ENCODE assay signal across 1 cellular context in the genomic region with DNA sequence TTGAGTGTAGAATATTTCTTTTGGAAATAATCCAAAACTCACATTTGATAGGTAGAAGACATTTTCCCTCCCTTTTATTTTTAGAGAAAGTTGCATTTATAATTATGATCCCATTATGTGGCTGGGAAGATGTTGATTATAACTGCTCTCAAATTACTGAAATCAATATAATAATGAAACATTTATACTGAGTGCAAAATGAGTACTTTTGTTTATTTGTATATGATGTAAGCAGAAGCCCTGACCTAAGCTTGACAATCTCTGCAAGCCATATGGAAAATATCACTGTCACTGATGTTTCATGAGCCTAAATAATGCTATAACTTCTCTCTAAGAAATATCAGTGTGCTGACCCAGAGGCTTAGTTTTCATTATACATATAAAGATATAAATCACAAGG.
A peak's percentile ranks its signal among the peaks of the same experiment; 100 is the strongest.
TF ChIP-seq lines count a peak whose summit lies in the region.

No MANE protein-coding gene starts in this region.

TF ChIP-seq in HEK293, 187 proteins besides CTCF, POLR2A, EP300 and RAD21 (continued from another document and continues in another):
- 0 out of 2 replicates have a peak, but pooled peaks have one; percentile 33 for TF ChIP-seq ZBTB7A (tag by site-specific recombination; IDR thresholded peaks at IDR 0.05; ENCODE audit: low read depth)
- TF ChIP-seq ZBTB21 (tag by site-specific recombination; IDR thresholded peaks at IDR 0.05): peak; percentile 53; the same call in 1 of the 2 replicates
- peak; percentile 69 for TF ChIP-seq FEZF1 (tag by site-specific recombination; IDR thresholded peaks at IDR 0.05)
- TF ChIP-seq ZNF76 (tag by site-specific recombination; IDR thresholded peaks at IDR 0.05; ENCODE audit: borderline replicate concordance, low read depth): peak; percentile 54; the same call in 1 of the 2 replicates
- TF ChIP-seq ZBTB17 (tag by site-specific recombination; IDR thresholded peaks at IDR 0.05): peak; percentile 75
- peak; percentile 98 for TF ChIP-seq SP7 (tag by site-specific recombination; IDR thresholded peaks at IDR 0.05)
- TF ChIP-seq OSR2 (tag by site-specific recombination; IDR thresholded peaks at IDR 0.05): peak; percentile 90
- TF ChIP-seq, protein P1, sequence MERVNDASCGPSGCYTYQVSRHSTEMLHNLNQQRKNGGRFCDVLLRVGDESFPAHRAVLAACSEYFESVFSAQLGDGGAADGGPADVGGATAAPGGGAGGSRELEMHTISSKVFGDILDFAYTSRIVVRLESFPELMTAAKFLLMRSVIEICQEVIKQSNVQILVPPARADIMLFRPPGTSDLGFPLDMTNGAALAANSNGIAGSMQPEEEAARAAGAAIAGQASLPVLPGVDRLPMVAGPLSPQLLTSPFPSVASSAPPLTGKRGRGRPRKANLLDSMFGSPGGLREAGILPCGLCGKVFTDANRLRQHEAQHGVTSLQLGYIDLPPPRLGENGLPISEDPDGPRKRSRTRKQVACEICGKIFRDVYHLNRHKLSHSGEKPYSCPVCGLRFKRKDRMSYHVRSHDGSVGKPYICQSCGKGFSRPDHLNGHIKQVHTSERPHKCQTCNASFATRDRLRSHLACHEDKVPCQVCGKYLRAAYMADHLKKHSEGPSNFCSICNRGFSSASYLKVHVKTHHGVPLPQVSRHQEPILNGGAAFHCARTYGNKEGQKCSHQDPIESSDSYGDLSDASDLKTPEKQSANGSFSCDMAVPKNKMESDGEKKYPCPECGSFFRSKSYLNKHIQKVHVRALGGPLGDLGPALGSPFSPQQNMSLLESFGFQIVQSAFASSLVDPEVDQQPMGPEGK (tag by site-specific recombination; IDR thresholded peaks at IDR 0.05): no peak
- TF ChIP-seq, protein P2, sequence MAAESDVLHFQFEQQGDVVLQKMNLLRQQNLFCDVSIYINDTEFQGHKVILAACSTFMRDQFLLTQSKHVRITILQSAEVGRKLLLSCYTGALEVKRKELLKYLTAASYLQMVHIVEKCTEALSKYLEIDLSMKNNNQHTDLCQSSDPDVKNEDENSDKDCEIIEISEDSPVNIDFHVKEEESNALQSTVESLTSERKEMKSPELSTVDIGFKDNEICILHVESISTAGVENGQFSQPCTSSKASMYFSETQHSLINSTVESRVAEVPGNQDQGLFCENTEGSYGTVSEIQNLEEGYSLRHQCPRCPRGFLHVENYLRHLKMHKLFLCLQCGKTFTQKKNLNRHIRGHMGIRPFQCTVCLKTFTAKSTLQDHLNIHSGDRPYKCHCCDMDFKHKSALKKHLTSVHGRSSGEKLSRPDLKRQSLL (tag by site-specific recombination; IDR thresholded peaks at IDR 0.05): no peak
- no peak for TF ChIP-seq ZNF792 (tag by site-specific recombination; IDR thresholded peaks at IDR 0.05)
- TF ChIP-seq ZNF843 (tag by site-specific recombination; IDR thresholded peaks at IDR 0.05): peak; percentile 84
- 0 out of 2 replicates have a peak, but pooled peaks have one; percentile 52 for TF ChIP-seq ZNF391 (tag by site-specific recombination; IDR thresholded peaks at IDR 0.05; ENCODE audit: borderline replicate concordance, low read depth)
- TF ChIP-seq, protein P3, sequence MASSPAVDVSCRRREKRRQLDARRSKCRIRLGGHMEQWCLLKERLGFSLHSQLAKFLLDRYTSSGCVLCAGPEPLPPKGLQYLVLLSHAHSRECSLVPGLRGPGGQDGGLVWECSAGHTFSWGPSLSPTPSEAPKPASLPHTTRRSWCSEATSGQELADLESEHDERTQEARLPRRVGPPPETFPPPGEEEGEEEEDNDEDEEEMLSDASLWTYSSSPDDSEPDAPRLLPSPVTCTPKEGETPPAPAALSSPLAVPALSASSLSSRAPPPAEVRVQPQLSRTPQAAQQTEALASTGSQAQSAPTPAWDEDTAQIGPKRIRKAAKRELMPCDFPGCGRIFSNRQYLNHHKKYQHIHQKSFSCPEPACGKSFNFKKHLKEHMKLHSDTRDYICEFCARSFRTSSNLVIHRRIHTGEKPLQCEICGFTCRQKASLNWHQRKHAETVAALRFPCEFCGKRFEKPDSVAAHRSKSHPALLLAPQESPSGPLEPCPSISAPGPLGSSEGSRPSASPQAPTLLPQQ (tag by site-specific recombination; IDR thresholded peaks at IDR 0.05): 0 out of 2 replicates have a peak, but pooled peaks have one; percentile 73
- TF ChIP-seq, protein P4, sequence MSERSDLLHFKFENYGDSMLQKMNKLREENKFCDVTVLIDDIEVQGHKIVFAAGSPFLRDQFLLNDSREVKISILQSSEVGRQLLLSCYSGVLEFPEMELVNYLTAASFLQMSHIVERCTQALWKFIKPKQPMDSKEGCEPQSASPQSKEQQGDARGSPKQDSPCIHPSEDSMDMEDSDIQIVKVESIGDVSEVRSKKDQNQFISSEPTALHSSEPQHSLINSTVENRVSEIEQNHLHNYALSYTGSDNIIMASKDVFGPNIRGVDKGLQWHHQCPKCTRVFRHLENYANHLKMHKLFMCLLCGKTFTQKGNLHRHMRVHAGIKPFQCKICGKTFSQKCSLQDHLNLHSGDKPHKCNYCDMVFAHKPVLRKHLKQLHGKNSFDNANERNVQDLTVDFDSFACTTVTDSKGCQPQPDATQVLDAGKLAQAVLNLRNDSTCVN (tag by site-specific recombination; optimal IDR thresholded peaks at IDR 0.05): no peak
- TF ChIP-seq ZEB2 (tag by site-specific recombination; IDR thresholded peaks at IDR 0.05): peak; percentile 77
- TF ChIP-seq ZNF121 (tag by site-specific recombination; IDR thresholded peaks at IDR 0.05): no peak
- TF ChIP-seq ZNF350 (tag by site-specific recombination; IDR thresholded peaks at IDR 0.05): peak; percentile 8; the same call in 1 of the 2 replicates
- TF ChIP-seq ZBTB8A (tag by site-specific recombination; IDR thresholded peaks at IDR 0.05): 0 out of 2 replicates have a peak, but pooled peaks have one; percentile 21
- no peak for TF ChIP-seq ZNF426 (tag by site-specific recombination; IDR thresholded peaks at IDR 0.05)
- TF ChIP-seq HOXC10 (CRISPR knock-in tag; IDR thresholded peaks at IDR 0.05): no peak
- no peak for TF ChIP-seq ZNF596 (tag by site-specific recombination; IDR thresholded peaks at IDR 0.05)
- peak; percentile 42; the same call in 1 of the 2 replicates for TF ChIP-seq ZNF146 (tag by site-specific recombination; IDR thresholded peaks at IDR 0.05)
- TF ChIP-seq YY1 (tag by site-specific recombination; IDR thresholded peaks at IDR 0.05): no peak
- peak; percentile 93 for TF ChIP-seq ZNF366 (tag by site-specific recombination; conservative IDR thresholded peaks at IDR 0.05)
- no peak for TF ChIP-seq ZNF138 (tag by site-specific recombination; IDR thresholded peaks at IDR 0.05; ENCODE audit: borderline replicate concordance)
- TF ChIP-seq, protein P5, sequence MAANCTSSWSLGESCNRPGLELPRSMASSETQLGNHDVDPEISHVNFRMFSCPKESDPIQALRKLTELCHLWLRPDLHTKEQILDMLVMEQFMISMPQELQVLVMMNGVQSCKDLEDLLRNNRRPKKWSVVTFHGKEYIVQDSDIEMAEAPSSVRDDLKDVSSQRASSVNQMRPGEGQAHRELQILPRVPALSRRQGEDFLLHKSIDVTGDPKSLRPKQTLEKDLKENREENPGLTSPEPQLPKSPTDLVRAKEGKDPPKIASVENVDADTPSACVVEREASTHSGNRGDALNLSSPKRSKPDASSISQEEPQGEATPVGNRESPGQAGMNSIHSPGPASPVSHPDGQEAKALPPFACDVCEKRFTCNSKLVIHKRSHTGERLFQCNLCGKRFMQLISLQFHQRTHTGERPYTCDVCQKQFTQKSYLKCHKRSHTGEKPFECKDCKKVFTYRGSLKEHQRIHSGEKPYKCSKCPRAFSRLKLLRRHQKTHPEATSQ (tag by site-specific recombination; IDR thresholded peaks at IDR 0.05): no peak
- peak; percentile 50; the same call in 1 of the 2 replicates for TF ChIP-seq ZNF394 (tag by site-specific recombination; IDR thresholded peaks at IDR 0.05; ENCODE audit: borderline replicate concordance)
- TF ChIP-seq ZNF174 (tag by site-specific recombination; IDR thresholded peaks at IDR 0.05): no peak
- TF ChIP-seq, protein P6, sequence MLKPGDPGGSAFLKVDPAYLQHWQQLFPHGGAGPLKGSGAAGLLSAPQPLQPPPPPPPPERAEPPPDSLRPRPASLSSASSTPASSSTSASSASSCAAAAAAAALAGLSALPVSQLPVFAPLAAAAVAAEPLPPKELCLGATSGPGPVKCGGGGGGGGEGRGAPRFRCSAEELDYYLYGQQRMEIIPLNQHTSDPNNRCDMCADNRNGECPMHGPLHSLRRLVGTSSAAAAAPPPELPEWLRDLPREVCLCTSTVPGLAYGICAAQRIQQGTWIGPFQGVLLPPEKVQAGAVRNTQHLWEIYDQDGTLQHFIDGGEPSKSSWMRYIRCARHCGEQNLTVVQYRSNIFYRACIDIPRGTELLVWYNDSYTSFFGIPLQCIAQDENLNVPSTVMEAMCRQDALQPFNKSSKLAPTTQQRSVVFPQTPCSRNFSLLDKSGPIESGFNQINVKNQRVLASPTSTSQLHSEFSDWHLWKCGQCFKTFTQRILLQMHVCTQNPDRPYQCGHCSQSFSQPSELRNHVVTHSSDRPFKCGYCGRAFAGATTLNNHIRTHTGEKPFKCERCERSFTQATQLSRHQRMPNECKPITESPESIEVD (tag by site-specific recombination; IDR thresholded peaks at IDR 0.05): peak; percentile 80
- TF ChIP-seq ZNF354C (tag by site-specific recombination; IDR thresholded peaks at IDR 0.05; ENCODE audit: borderline replicate concordance, low read depth): no peak
- TF ChIP-seq ZNF112 (tag by site-specific recombination; IDR thresholded peaks at IDR 0.05): no peak
- TF ChIP-seq, protein P7, sequence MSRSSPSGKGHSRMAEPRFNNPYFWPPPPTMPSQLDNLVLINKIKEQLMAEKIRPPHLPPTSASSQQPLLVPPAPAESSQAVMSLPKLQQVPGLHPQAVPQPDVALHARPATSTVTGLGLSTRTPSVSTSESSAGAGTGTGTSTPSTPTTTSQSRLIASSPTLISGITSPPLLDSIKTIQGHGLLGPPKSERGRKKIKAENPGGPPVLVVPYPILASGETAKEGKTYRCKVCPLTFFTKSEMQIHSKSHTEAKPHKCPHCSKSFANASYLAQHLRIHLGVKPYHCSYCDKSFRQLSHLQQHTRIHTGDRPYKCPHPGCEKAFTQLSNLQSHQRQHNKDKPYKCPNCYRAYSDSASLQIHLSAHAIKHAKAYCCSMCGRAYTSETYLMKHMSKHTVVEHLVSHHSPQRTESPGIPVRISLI (tag by site-specific recombination; IDR thresholded peaks at IDR 0.05): no peak
- peak; percentile 27; the same call in 1 of the 2 replicates for TF ChIP-seq ZNF184 (tag by site-specific recombination; IDR thresholded peaks at IDR 0.05)
- TF ChIP-seq, protein P8, sequence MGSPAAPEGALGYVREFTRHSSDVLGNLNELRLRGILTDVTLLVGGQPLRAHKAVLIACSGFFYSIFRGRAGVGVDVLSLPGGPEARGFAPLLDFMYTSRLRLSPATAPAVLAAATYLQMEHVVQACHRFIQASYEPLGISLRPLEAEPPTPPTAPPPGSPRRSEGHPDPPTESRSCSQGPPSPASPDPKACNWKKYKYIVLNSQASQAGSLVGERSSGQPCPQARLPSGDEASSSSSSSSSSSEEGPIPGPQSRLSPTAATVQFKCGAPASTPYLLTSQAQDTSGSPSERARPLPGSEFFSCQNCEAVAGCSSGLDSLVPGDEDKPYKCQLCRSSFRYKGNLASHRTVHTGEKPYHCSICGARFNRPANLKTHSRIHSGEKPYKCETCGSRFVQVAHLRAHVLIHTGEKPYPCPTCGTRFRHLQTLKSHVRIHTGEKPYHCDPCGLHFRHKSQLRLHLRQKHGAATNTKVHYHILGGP (tag by site-specific recombination; IDR thresholded peaks at IDR 0.05): peak; percentile 87
- 0 out of 2 replicates have a peak, but pooled peaks have one; percentile 36 for TF ChIP-seq KLF8 (tag by site-specific recombination; IDR thresholded peaks at IDR 0.05)
- TF ChIP-seq, protein P9, sequence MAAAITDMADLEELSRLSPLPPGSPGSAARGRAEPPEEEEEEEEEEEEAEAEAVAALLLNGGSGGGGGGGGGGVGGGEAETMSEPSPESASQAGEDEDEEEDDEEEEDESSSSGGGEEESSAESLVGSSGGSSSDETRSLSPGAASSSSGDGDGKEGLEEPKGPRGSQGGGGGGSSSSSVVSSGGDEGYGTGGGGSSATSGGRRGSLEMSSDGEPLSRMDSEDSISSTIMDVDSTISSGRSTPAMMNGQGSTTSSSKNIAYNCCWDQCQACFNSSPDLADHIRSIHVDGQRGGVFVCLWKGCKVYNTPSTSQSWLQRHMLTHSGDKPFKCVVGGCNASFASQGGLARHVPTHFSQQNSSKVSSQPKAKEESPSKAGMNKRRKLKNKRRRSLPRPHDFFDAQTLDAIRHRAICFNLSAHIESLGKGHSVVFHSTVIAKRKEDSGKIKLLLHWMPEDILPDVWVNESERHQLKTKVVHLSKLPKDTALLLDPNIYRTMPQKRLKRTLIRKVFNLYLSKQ (tag by site-specific recombination; IDR thresholded peaks at IDR 0.05; ENCODE audit: borderline replicate concordance): no peak
- no peak for TF ChIP-seq GLIS1 (tag by site-specific recombination; IDR thresholded peaks at IDR 0.05)
- no peak for TF ChIP-seq ZNF514 (tag by site-specific recombination; IDR thresholded peaks at IDR 0.05)
- TF ChIP-seq ZNF791 (tag by site-specific recombination; IDR thresholded peaks at IDR 0.05): no peak
- no peak for TF ChIP-seq SCRT1 (tag by site-specific recombination; IDR thresholded peaks at IDR 0.05; ENCODE audit: borderline replicate concordance)
- TF ChIP-seq, protein P10, sequence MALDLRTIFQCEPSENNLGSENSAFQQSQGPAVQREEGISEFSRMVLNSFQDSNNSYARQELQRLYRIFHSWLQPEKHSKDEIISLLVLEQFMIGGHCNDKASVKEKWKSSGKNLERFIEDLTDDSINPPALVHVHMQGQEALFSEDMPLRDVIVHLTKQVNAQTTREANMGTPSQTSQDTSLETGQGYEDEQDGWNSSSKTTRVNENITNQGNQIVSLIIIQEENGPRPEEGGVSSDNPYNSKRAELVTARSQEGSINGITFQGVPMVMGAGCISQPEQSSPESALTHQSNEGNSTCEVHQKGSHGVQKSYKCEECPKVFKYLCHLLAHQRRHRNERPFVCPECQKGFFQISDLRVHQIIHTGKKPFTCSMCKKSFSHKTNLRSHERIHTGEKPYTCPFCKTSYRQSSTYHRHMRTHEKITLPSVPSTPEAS (tag by site-specific recombination; IDR thresholded peaks at IDR 0.05): 0 out of 2 replicates have a peak, but pooled peaks have one; percentile 8
- peak; percentile 54; the same call in 1 of the 2 replicates for TF ChIP-seq GLI2 (tag by site-specific recombination; IDR thresholded peaks at IDR 0.05; ENCODE audit: borderline replicate concordance, low read depth)
- no peak for TF ChIP-seq ZNF561 (tag by site-specific recombination; IDR thresholded peaks at IDR 0.05; ENCODE audit: borderline replicate concordance)
- TF ChIP-seq KLF7 (tag by site-specific recombination; IDR thresholded peaks at IDR 0.05; ENCODE audit: borderline replicate concordance): no peak
- TF ChIP-seq OVOL3 (tag by site-specific recombination; IDR thresholded peaks at IDR 0.05): 0 out of 2 replicates have a peak, but pooled peaks have one; percentile 58
- TF ChIP-seq EGR2 (tag by site-specific recombination; IDR thresholded peaks at IDR 0.05; ENCODE audit: low read depth): no peak
- TF ChIP-seq ZXDB (tag by site-specific recombination; IDR thresholded peaks at IDR 0.05): peak; percentile 59; the same call in 1 of the 2 replicates
- TF ChIP-seq, protein P11, sequence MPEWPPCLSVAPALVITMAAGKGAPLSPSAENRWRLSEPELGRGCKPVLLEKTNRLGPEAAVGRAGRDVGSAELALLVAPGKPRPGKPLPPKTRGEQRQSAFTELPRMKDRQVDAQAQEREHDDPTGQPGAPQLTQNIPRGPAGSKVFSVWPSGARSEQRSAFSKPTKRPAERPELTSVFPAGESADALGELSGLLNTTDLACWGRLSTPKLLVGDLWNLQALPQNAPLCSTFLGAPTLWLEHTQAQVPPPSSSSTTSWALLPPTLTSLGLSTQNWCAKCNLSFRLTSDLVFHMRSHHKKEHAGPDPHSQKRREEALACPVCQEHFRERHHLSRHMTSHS (tag by site-specific recombination; IDR thresholded peaks at IDR 0.05): no peak
- peak; percentile 81 for TF ChIP-seq IKZF3 (tag by site-specific recombination; IDR thresholded peaks at IDR 0.05)
- TF ChIP-seq ZNF433 (tag by site-specific recombination; IDR thresholded peaks at IDR 0.05; ENCODE audit: low read depth): no peak
